In the genomic region with DNA sequence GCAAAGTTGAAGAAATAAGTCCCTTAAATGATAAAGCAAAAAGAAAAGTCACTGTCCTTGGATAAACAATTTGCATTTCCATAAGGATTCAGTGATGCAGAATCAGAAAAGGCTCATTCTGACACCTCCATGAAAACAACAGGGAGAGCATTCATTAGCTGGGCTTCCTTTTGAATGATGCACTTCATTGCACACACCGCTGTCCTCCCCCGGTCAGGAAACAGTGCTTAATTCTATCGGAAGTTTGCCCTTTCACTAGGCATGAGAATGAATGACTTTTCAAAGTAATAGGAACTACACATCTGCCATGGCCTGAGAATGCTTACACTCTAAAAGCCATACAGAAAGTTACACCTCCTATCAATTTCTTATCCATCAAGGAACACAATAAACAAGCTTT, we compare ENCODE assay signal across 1 cellular context.
TF ChIP-seq lines count a peak whose summit lies in the region.

No MANE protein-coding gene starts in this region.

TF ChIP-seq in GM23338, 12 proteins besides CTCF, POLR2A, EP300 and RAD21 (continued from another document):
- TF ChIP-seq REST (IDR thresholded peaks at IDR 0.05; ENCODE audit: unreplicated experiment) (no peak), EZH2 (IDR thresholded peaks at IDR 0.05; ENCODE audit: low read depth, unreplicated experiment) (no peak), POLR2AphosphoS5 (IDR thresholded peaks at IDR 0.05; ENCODE audit: low read depth) (no peak), ZNF331 (CRISPR knock-in tag; IDR thresholded peaks at IDR 0.05; ENCODE audit: low read depth) (no peak), JUNB (IDR thresholded peaks at IDR 0.05; ENCODE audit: unreplicated experiment) (no peak), STAT1 (IDR thresholded peaks at IDR 0.05; ENCODE audit: unreplicated experiment) (no peak)
- TF ChIP-seq, protein P1, sequence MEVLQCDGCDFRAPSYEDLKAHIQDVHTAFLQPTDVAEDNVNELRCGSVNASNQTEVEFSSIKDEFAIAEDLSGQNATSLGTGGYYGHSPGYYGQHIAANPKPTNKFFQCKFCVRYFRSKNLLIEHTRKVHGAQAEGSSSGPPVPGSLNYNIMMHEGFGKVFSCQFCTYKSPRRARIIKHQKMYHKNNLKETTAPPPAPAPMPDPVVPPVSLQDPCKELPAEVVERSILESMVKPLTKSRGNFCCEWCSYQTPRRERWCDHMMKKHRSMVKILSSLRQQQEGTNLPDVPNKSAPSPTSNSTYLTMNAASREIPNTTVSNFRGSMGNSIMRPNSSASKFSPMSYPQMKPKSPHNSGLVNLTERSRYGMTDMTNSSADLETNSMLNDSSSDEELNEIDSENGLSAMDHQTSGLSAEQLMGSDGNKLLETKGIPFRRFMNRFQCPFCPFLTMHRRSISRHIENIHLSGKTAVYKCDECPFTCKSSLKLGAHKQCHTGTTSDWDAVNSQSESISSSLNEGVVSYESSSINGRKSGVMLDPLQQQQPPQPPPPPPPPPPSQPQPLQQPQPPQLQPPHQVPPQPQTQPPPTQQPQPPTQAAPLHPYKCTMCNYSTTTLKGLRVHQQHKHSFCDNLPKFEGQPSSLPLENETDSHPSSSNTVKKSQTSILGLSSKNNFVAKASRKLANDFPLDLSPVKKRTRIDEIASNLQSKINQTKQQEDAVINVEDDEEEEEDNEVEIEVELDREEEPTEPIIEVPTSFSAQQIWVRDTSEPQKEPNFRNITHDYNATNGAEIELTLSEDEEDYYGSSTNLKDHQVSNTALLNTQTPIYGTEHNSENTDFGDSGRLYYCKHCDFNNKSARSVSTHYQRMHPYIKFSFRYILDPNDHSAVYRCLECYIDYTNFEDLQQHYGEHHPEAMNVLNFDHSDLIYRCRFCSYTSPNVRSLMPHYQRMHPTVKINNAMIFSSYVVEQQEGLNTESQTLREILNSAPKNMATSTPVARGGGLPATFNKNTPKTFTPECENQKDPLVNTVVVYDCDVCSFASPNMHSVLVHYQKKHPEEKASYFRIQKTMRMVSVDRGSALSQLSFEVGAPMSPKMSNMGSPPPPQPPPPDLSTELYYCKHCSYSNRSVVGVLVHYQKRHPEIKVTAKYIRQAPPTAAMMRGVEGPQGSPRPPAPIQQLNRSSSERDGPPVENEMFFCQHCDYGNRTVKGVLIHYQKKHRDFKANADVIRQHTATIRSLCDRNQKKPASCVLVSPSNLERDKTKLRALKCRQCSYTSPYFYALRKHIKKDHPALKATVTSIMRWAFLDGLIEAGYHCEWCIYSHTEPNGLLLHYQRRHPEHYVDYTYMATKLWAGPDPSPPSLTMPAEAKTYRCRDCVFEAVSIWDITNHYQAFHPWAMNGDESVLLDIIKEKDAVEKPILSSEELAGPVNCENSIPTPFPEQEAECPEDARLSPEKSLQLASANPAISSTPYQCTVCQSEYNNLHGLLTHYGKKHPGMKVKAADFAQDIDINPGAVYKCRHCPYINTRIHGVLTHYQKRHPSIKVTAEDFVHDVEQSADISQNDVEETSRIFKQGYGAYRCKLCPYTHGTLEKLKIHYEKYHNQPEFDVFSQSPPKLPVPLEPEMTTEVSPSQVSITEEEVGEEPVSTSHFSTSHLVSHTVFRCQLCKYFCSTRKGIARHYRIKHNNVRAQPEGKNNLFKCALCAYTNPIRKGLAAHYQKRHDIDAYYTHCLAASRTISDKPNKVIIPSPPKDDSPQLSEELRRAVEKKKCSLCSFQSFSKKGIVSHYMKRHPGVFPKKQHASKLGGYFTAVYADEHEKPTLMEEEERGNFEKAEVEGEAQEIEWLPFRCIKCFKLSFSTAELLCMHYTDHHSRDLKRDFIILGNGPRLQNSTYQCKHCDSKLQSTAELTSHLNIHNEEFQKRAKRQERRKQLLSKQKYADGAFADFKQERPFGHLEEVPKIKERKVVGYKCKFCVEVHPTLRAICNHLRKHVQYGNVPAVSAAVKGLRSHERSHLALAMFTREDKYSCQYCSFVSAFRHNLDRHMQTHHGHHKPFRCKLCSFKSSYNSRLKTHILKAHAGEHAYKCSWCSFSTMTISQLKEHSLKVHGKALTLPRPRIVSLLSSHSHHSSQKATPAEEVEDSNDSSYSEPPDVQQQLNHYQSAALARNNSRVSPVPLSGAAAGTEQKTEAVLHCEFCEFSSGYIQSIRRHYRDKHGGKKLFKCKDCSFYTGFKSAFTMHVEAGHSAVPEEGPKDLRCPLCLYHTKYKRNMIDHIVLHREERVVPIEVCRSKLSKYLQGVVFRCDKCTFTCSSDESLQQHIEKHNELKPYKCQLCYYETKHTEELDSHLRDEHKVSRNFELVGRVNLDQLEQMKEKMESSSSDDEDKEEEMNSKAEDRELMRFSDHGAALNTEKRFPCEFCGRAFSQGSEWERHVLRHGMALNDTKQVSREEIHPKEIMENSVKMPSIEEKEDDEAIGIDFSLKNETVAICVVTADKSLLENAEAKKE (CRISPR knock-in tag; IDR thresholded peaks at IDR 0.05), result no peak
TF ChIP-seq in GM23338: peak in this region for 0.
